In the genomic region with DNA sequence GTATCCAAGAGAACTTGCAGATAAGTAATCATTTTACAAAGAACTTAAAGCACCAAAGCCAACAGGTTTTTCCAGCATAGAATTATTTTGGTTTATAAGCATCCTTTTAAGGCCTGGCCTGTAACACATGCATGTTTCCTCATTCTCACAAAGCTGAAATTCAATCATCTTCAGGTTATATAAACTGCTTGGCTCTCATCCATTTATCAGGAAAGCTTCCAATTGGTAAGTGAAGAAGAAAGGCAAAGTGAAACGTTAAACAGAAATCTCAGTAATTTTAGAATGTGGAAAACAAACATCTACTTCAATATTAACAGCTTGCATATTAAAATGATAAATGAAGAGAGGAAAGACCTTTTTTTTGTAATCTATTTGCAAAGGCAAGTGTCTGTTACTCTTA, we compare ENCODE assay signal across 8 cellular contexts. TPM values are rescaled to one million over a fixed set of nuclear protein-coding genes. Genes with fewer than 3 reads are reported as not detected.
A peak's percentile ranks its signal among the peaks of the same experiment; 100 is the strongest.
DNase-seq lines count a peak whose midpoint lies in the region; ATAC-seq, FAIRE-seq and TF ChIP-seq lines count a peak whose summit lies in the region.

No MANE protein-coding gene starts in this region.

- H3K9me3 ChIP-seq in duodenal mucosa (ENCODE audit: control insufficient read depth in 1 of 2, low read length in 2 of 2) (no peaks in the 10 kb centered on the region), ovary (no peaks in the 10 kb centered on the region)

- no peaks in the 10 kb centered on the region for H3K27me3 ChIP-seq in duodenal mucosa (ENCODE audit: control insufficient read depth in 1 of 2, insufficient read depth in 2 of 2, low read length in 2 of 2)
- H3K27me3 ChIP-seq in ovary = no peaks in the 10 kb centered on the region

- DNase-seq in DMS 273 (lab: John Stamatoyannopoulos, UW; ENCODE audit: unreplicated experiment) (peak; percentile 44), NCI-H2029 treated with DMSO at 0.1 percent for 48 hours (lab: John Stamatoyannopoulos, UW) (peak; percentile 26), ovary (no peak), H54 (ENCODE audit: insufficient read length, low spot score) (no peak), NCI-H345 (lab: John Stamatoyannopoulos, UW) (no peak)

- ATAC-seq in GM19035 (IDR thresholded peaks at IDR 0.05; ENCODE audit: unreplicated experiment) (no peak), GM21447 (IDR thresholded peaks at IDR 0.05; ENCODE audit: unreplicated experiment) (no peak)

- H3K9ac ChIP-seq in duodenal mucosa (ENCODE audit: low read depth in 1 of 2, low read length in 2 of 2) = peak overlapping the region; percentile 95 to 97

- H3K27ac ChIP-seq in duodenal mucosa (ENCODE audit: low read depth, low read length) (no peak overlapping the region), ovary (peak overlapping the region in 1 of 2 donors; percentile 98)

- WGBS in ovary, 3 donors = 0% methylated on average over 1 of the region's 1 CpG

- peak overlapping the region; percentile 75 to 96 for H3K4me3 ChIP-seq in duodenal mucosa (ENCODE audit: low read depth in 1 of 2, low read length in 2 of 2)
- peak overlapping the region; percentile 76 for H3K4me3 ChIP-seq in ovary

- no peak for TF ChIP-seq CTCF in ovary (IDR thresholded peaks at IDR 0.05)

- TF ChIP-seq POLR2A in ovary (IDR thresholded peaks at IDR 0.05) (no peak), H54 (IDR thresholded peaks at IDR 0.05; ENCODE audit: low read depth, low read length) (no peak)

- H3K4me1 ChIP-seq in duodenal mucosa (ENCODE audit: control insufficient read depth in 1 of 2, insufficient read depth in 2 of 2, low read length in 2 of 2) (peaks cover 19 to 34% of the 10 kb centered on the region in 2 donors), ovary (ENCODE audit: insufficient read depth) (peaks cover 2% of the 10 kb centered on the region)

- TF ChIP-seq EP300 in ovary (IDR thresholded peaks at IDR 0.05) = no peak

- intact Hi-C loops in ovary (cut with DNase I) = loop anchor here in 1 of 4 donors (10.0 kb wide), 1 partner anchor 60 kb away; a partner anchor contains a TSS

- no peak for FAIRE-seq in H54 (lab: Jason Lieb, UNC)

- H3K36me3 ChIP-seq in duodenal mucosa (ENCODE audit: control insufficient read depth in 1 of 2, insufficient read depth in 2 of 2, low read length in 2 of 2) (peaks cover 0 to 19% of the 10 kb centered on the region in 2 donors), ovary (no peaks in the 10 kb centered on the region)

RNA-seq across cellular contexts. Expression of a gene that starts 1.6 kb away (rescaled TPM):
- total RNA-seq in ovary = 100 to 1,000 TPM in 5 of 7 donors, 10 to 100 TPM in 2; 93.5 to 638 (median 117) TPM
- 10 to 100 TPM; 74.9 to 87.1 TPM for polyA plus RNA-seq in ovary

RNA-seq across cellular contexts. Expression of a gene that starts 1.9 kb away (rescaled TPM):
- 100 to 1,000 TPM in 5 of 7 donors, 10 to 100 TPM in 2; 91.8 to 206 (median 114) TPM for total RNA-seq in ovary
- 100 to 1,000 TPM in 1 of 2 donors, 10 to 100 TPM in 1; 88.8 to 107 TPM for polyA plus RNA-seq in ovary

RNA-seq across cellular contexts. Expression of a gene that starts 58.4 kb away (rescaled TPM):
- total RNA-seq in ovary = 10 to 100 TPM; 56.0 to 78.5 (median 69.1) TPM
- 10 to 100 TPM; 43.4 to 98.1 TPM for polyA plus RNA-seq in ovary

Comparison
In these comparisons a context has a peak if more than half of its experiments do, and no peak if none do; other contexts are left out.
1. DNase-seq: peak in DMS 273 (single experiment) and NCI-H2029 treated with DMSO at 0.1 percent for 48 hours (single experiment); none in ovary (0 of 5), H54 (single experiment) and NCI-H345 (single experiment).